Comparison of ENCODE assay signal across 32 cellular contexts in the genomic region with DNA sequence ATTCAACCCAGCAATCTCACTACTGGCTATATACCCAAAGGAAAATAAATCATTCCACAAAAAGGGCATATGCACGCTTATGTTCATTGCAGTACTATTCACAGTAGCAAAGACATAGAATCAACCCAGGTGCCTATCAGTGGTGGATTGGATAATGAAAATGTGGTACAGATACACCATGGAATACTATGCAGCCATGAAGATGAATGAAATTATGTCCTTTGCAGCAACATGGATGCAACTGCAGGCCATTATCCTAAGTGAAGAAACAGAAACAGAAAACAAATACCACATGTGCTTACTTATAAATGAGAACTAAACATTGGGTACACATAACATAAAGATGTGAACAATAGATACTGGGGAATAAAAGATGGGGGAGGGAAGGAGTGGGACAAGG.
"Had no signal": no experiment of that assay in that cellular context is flagged by ENCODE, and none has a peak within 500 bp of the region (broad histone marks: within the 10 kb centered on the region; RNA-seq: fewer than 3 reads in every experiment).

No MANE protein-coding gene starts in this region.

- H3K9me3 ChIP-seq: adrenal gland, ascending aorta, body of pancreas had no signal

- H3K27ac ChIP-seq: adrenal gland, ascending aorta, body of pancreas, brain microvascular endothelial cell, breast epithelium, cardiac muscle cell had no signal

- DNase-seq: activated effector memory CD4-positive, alpha-beta T cell treated with anti-CD3 and anti-CD28 coated beads, Interleukin-2, amount 50 U/mL, for 16 hours; activated effector memory CD4-positive, alpha-beta T cell treated with Interleukin-2 at 50 U/mL for 16 hours; activated gamma-delta T cell; activated gamma-delta T cell treated with Interleukin-2 at 50 U/mL for 16 hours; activated naive CD4-positive, alpha-beta T cell; activated naive CD4-positive, alpha-beta T cell treated with anti-CD3 and anti-CD28 coated beads for 36 hours; activated naive CD4-positive, alpha-beta T cell treated with anti-CD3 and anti-CD28 coated beads, Interleukin-2, amount 10 ng/mL, durations not matched to agents 7 days and 5 days; activated naive CD4-positive, alpha-beta T cell treated with anti-CD3 and anti-CD28 coated beads, Interleukin-2, amount 50 U/mL, for 16 hours; activated naive CD4-positive, alpha-beta T cell treated with Interleukin-2 at 50 U/mL for 16 hours; activated naive CD8-positive, alpha-beta T cell treated with anti-CD3 and anti-CD28 coated beads for 36 hours; activated naive CD8-positive, alpha-beta T cell treated with anti-CD3 and anti-CD28 coated beads, Interleukin-2, amount 10 ng/mL, durations not matched to agents 7 days and 5 days; activated naive CD8-positive, alpha-beta T cell treated with anti-CD3 and anti-CD28 coated beads, Interleukin-2, amount 50 U/mL, for 24 hours; activated T-cell treated with anti-CD3 and anti-CD28 coated beads, Interleukin-2, amount 50 U/mL, for 4 hours; activated T-cell treated with anti-CD3 and anti-CD28 coated beads, Interleukin-2, amount 50 U/mL, for 48 hours; activated T-cell treated with anti-CD3 and anti-CD28 coated beads, Interleukin-2, amount 50 U/mL, for 72 hours; adrenal gland; amniotic stem cell; amygdala; anterior cingulate cortex; aorta; body of pancreas; brain microvascular endothelial cell; caudate nucleus; central memory CD4-positive, alpha-beta T cell; cerebellar nuclear complex had no signal

- H3K27me3 ChIP-seq: adrenal gland, ascending aorta, body of pancreas, brain microvascular endothelial cell, breast epithelium, cardiac muscle cell had no signal

- FAIRE-seq: astrocyte, bronchial epithelial cell had no signal

- H3K36me3 ChIP-seq: adrenal gland, ascending aorta, brain microvascular endothelial cell, breast epithelium, cardiac muscle cell had no signal

- H3K4me3 ChIP-seq: adrenal gland, ascending aorta, body of pancreas, breast epithelium, cardiac muscle cell had no signal

- ATAC-seq: activated naive CD4-positive, alpha-beta T cell treated with anti-CD3 and anti-CD28 coated beads, Interleukin-2, amount 50 U/mL, for 72 hours; activated naive CD8-positive, alpha-beta T cell treated with anti-CD3 and anti-CD28 coated beads, Interleukin-2, amount 50 U/mL, for 24 hours; activated T-cell treated with anti-CD3 and anti-CD28 coated beads, Interleukin-2, amount 50 U/mL, for 4 hours; activated T-cell treated with anti-CD3 and anti-CD28 coated beads, Interleukin-2, amount 50 U/mL, for 72 hours; activated T-helper 17 cell treated with anti-CD3 and anti-CD28 coated beads, Interleukin-2, amount 50 U/mL, for 72 hours; body of pancreas had no signal

- H3K4me1 ChIP-seq: adrenal gland, ascending aorta, breast epithelium had no signal
